ENCODE assay signal across 8 cellular contexts in the genomic region with DNA sequence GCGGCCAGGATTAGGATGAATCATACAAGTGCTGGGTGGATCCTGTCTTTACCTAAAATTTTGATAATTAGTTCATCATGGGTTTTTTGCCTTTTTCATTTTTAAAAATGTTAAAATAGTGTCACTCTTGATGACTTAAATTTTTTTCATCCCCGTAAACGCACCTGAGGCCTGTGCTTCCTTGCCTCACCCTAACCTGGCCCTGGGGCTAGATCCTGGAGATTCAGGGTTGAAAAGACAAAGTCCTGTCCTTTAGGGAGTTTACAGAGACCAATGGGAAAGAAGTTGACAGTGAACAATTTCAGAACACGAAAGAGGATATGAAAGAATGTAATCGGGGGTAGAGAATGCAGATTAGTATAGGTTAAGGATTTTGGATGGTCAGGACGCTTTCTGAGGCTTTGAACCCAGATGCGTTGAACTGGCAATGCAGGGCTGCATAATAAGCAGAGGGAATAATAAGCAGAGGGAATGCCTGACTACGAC. TPM values are rescaled to one million over a fixed set of nuclear protein-coding genes. Genes with fewer than 3 reads are reported as not detected.
DNase-seq lines count a peak whose midpoint lies in the region; ATAC-seq and TF ChIP-seq lines count a peak whose summit lies in the region.

No MANE protein-coding gene starts in this region.

- H3K4me3 Mint-ChIP-seq in activated CD8-positive, alpha-beta T cell treated with anti-CD3 and anti-CD28 coated beads for 36 hours, result peak overlapping the region; percentile 85

- peaks cover 32% of the 10 kb centered on the region for H3K4me1 Mint-ChIP-seq in activated CD8-positive, alpha-beta T cell treated with anti-CD3 and anti-CD28 coated beads for 36 hours (ENCODE audit: low read depth)

- no peaks in the 10 kb centered on the region for H3K9me3 ChIP-seq in upper lobe of left lung

- H3K36me3 ChIP-seq in kidney epithelial cell (ENCODE audit: control insufficient read depth, insufficient read depth, low read length), result no peaks in the 10 kb centered on the region
- peaks cover 0 to 7% (median 0%) of the 10 kb centered on the region in 4 donors for H3K36me3 ChIP-seq in upper lobe of left lung

- H3K27ac ChIP-seq in upper lobe of left lung, result peak overlapping the region; percentile 85 to 92 (median 88)

- peak; percentile 43 for DNase-seq in ELF-1 (ENCODE audit: low read depth, low spot score)
- DNase-seq in activated CD8-positive, alpha-beta T cell treated with anti-CD3 and anti-CD28 coated beads for 36 hours, result no peak
- no peak for DNase-seq in kidney epithelial cell (ENCODE audit: low read depth)
- DNase-seq in upper lobe of left lung, result no peak
- DNase-seq in activated CD4-positive, CD25-positive, alpha-beta regulatory T cell (lab: John Stamatoyannopoulos, UW), result no peak
- no peak for DNase-seq in ureter (ENCODE audit: low spot score)

- 10 to 17% methylated on average over 8 of the region's 8 CpGs for WGBS in upper lobe of left lung, 2 donors

- TF ChIP-seq EP300 in upper lobe of left lung (IDR thresholded peaks at IDR 0.05), result no peak

- H3K4me3 ChIP-seq in kidney epithelial cell (ENCODE audit: low read depth, low read length) (peak overlapping the region; percentile 79), upper lobe of left lung (peak overlapping the region in 3 of 4 donors; percentile 67 to 88 (median 71))

- POLR2A ChIA-PET in activated CD8-positive, alpha-beta T cell treated with anti-CD3 and anti-CD28 coated beads for 36 hours (lab: Charles Lee), result interaction anchor here (0.7 to 4.6 kb wide), 3 partner anchors 12 to 128 kb away, joined by 3 to 34 read pairs (median 20); a partner anchor contains a TSS

- intact Hi-C loops in activated CD8-positive, alpha-beta T cell treated with anti-CD3 and anti-CD28 coated beads for 36 hours (cut with micrococcal nuclease), result loop anchor here (5.0 kb wide), 1 partner anchor 1532 kb away; a partner anchor contains a TSS

- H3K9me3 Mint-ChIP-seq in activated CD8-positive, alpha-beta T cell treated with anti-CD3 and anti-CD28 coated beads for 36 hours, result no peaks in the 10 kb centered on the region

- H3K27me3 Mint-ChIP-seq in activated CD8-positive, alpha-beta T cell treated with anti-CD3 and anti-CD28 coated beads for 36 hours, result no peaks in the 10 kb centered on the region

- CTCF ChIA-PET in activated CD8-positive, alpha-beta T cell treated with anti-CD3 and anti-CD28 coated beads for 36 hours (lab: Charles Lee), result no interaction called here

- peaks cover 44% of the 10 kb centered on the region for H3K36me3 Mint-ChIP-seq in activated CD8-positive, alpha-beta T cell treated with anti-CD3 and anti-CD28 coated beads for 36 hours (ENCODE audit: low read depth)

- peak overlapping the region; percentile 99 for H3K27ac Mint-ChIP-seq in activated CD8-positive, alpha-beta T cell treated with anti-CD3 and anti-CD28 coated beads for 36 hours

- TF ChIP-seq POLR2A in upper lobe of left lung (IDR thresholded peaks at IDR 0.05), result no peak

- H3K4me1 ChIP-seq in upper lobe of left lung, result peaks cover 16 to 24% (median 22%) of the 10 kb centered on the region in 4 donors

- ATAC-seq in GM19397 (IDR thresholded peaks at IDR 0.05; ENCODE audit: unreplicated experiment), result peak; percentile 9
- peak; percentile 29 for ATAC-seq in HG03457 (IDR thresholded peaks at IDR 0.05; ENCODE audit: unreplicated experiment)
- ATAC-seq in activated CD8-positive, alpha-beta T cell treated with anti-CD3 and anti-CD28 coated beads for 36 hours, result no peak
- no peak for ATAC-seq in upper lobe of left lung (ENCODE audit: low FRiP score in 2 of 2)

- TF ChIP-seq CTCF in activated CD8-positive, alpha-beta T cell treated with anti-CD3 and anti-CD28 coated beads for 36 hours (IDR thresholded peaks at IDR 0.05), result no peak
- TF ChIP-seq CTCF in kidney epithelial cell (IDR thresholded peaks at IDR 0.05; ENCODE audit: insufficient read depth, low read length, poor library complexity, severe bottlenecking) (no peak), upper lobe of left lung (IDR thresholded peaks at IDR 0.05) (no peak)

- no peaks in the 10 kb centered on the region for H3K27me3 ChIP-seq in kidney epithelial cell (ENCODE audit: control insufficient read depth, insufficient read depth, low read length)
- no peaks in the 10 kb centered on the region for H3K27me3 ChIP-seq in upper lobe of left lung

RNA-seq across cellular contexts. Expression of a gene that starts 1.6 kb away (rescaled TPM):
- 10 to 100 TPM; 40.9 to 44.0 TPM for total RNA-seq in activated CD8-positive, alpha-beta T cell treated with anti-CD3 and anti-CD28 coated beads for 36 hours
- 14.1 and 16.1 TPM in 2 replicates for total RNA-seq in kidney epithelial cell
- total RNA-seq in upper lobe of left lung, result 1 to 10 TPM; 1.7 to 6.0 (median 4.8) TPM
- 5.3 TPM for total RNA-seq in ureter

RNA-seq across cellular contexts. Expression of a gene that starts 18.1 kb away (rescaled TPM):
- total RNA-seq in activated CD8-positive, alpha-beta T cell treated with anti-CD3 and anti-CD28 coated beads for 36 hours, result 10 to 100 TPM; 15.7 to 17.5 TPM
- total RNA-seq in kidney epithelial cell (24.6 and 33.8 TPM in 2 replicates), upper lobe of left lung (10 to 100 TPM; 14.7 to 21.7 (median 16.9) TPM), ureter (16.0 TPM)

Comparison
In these comparisons a context has a peak if more than half of its experiments do, and no peak if none do; other contexts are left out.
1. ATAC-seq: peak in GM19397 (single experiment) and HG03457 (single experiment); none in activated CD8-positive, alpha-beta T cell treated with anti-CD3 and anti-CD28 coated beads for 36 hours (single experiment) and upper lobe of left lung (0 of 2).